In the genomic region with DNA sequence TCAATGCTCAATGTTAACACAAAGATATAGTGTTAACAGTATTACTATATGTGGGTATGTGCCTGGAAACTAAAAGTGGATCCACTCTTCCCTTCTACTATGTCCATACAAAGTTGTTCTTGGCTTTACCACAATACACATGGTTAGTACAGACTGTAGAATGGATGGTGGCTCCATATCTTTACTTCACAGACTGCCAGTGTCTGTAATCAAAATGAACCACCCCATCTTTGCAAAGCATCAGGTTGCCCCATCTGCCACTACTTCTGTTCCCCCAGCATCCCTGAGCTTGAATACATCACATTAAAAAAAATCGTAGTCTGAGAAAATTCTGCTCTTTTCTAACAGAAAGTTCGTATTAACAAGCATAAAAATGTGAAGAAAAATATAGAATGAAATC, we compare ENCODE assay signal across 18 cellular contexts.
"Had no signal": no experiment of that assay in that cellular context is flagged by ENCODE, and none has a peak within 500 bp of the region (broad histone marks: within the 10 kb centered on the region; RNA-seq: fewer than 3 reads in every experiment).

No MANE protein-coding gene starts in this region.

- H3K4me1 ChIP-seq: thyroid gland, uterus had no signal

- H3K4me3 ChIP-seq: adrenal gland, cardiac muscle cell, esophagus squamous epithelium, thyroid gland, uterus had no signal

- ATAC-seq: activated CD8-positive, alpha-beta T cell treated with anti-CD3 and anti-CD28 coated beads for 36 hours; activated T-cell treated with anti-CD3 and anti-CD28 coated beads, Interleukin-2, amount 50 U/mL, for 4 hours; natural killer cell; stimulated activated effector memory CD8-positive, alpha-beta T cell treated with anti-CD3 and anti-CD28 coated beads, Interleukin-12 subunit alpha, Interleukin-12 subunit beta, amount 100 ng/mL, for 72 hours had no signal

- H3K9me3 ChIP-seq: adrenal gland, esophagus squamous epithelium, thyroid gland, uterus had no signal

- H3K27ac ChIP-seq: adrenal gland, cardiac muscle cell, esophagus squamous epithelium, thyroid gland, uterus had no signal

- H3K36me3 ChIP-seq: adrenal gland, cardiac muscle cell, esophagus squamous epithelium, thyroid gland, uterus had no signal

- DNase-seq: activated B cell treated with CpG ODN at 0.5 μM for 24 hours; activated CD4-positive, alpha-beta T cell treated with anti-CD3 and anti-CD28 coated beads for 48 hours; activated CD8-positive, alpha-beta T cell treated with anti-CD3 and anti-CD28 coated beads for 36 hours; activated effector memory CD4-positive, alpha-beta T cell treated with Interleukin-2 at 50 U/mL for 16 hours; activated T-cell treated with anti-CD3 and anti-CD28 coated beads, Interleukin-2, amount 50 U/mL, for 4 hours; adrenal gland; effector CD4-positive, alpha-beta T cell; esophagus squamous epithelium; mesendoderm; natural killer cell; retina; stimulated activated CD4-positive, alpha-beta T cell treated with anti-CD3 and anti-CD28 coated beads, Interleukin-12 subunit alpha, Interleukin-12 subunit beta, amount 100 ng/mL, for 4 hours; stimulated activated CD4-positive, alpha-beta T cell treated with anti-CD3 and anti-CD28 coated beads, Interleukin-2, amount 100 ng/mL, for 24 hours; thyroid gland; uterus had no signal

- H3K27me3 ChIP-seq: adrenal gland, cardiac muscle cell, esophagus squamous epithelium, thyroid gland, uterus had no signal

- FAIRE-seq: colon had no signal
